Comparison of ENCODE assay signal across 19 cellular contexts in genomic region chr5:39486361-39486760, GRCh38.
"Had no signal": no experiment of that assay in that cellular context is flagged by ENCODE, and none has a peak within 500 bp of the region (broad histone marks: within the 10 kb centered on the region; RNA-seq: fewer than 3 reads in every experiment).

No MANE protein-coding gene starts in this region.

- H3K4me1 ChIP-seq: tibial nerve had no signal

- H3K27me3 ChIP-seq: esophagus squamous epithelium, gastroesophageal sphincter, hepatocyte, ovary, tibial nerve had no signal

- DNase-seq: cerebellar nuclear complex; dermis blood vessel endothelial cell; esophagus squamous epithelium; foreskin fibroblast; kidney; left cardiac atrium; mammary epithelial cell; mucosa of descending colon; naive thymus-derived CD8-positive, alpha-beta T cell; ovary; right cardiac atrium; stimulated activated CD4-positive, alpha-beta T cell treated with anti-CD3 and anti-CD28 coated beads, Interleukin-4, amount 100 ng/mL, for 1 hour; stimulated activated CD8-positive, alpha-beta memory T cell treated with anti-CD3 and anti-CD28 coated beads, Interleukin-4, amount 100 ng/mL, for 48 hours had no signal

- H3K4me3 Mint-ChIP-seq: naive thymus-derived CD8-positive, alpha-beta T cell; neural crest cell; stimulated activated effector memory CD8-positive, alpha-beta T cell treated with anti-CD3 and anti-CD28 coated beads, Interleukin-12 subunit alpha, Interleukin-12 subunit beta, amount 100 ng/mL, for 72 hours; stimulated activated naive CD8-positive, alpha-beta T cell treated with anti-CD3 and anti-CD28 coated beads, Interleukin-15, Interleukin-2, amounts not matched to agents 100 ng/mL and 50 ng/mL, for 24 hours had no signal

- H3K4me2 ChIP-seq: hepatocyte had no signal

- ATAC-seq: gastroesophageal sphincter; left cardiac atrium; mucosa of descending colon; naive thymus-derived CD8-positive, alpha-beta T cell; right cardiac atrium; stimulated activated effector memory CD8-positive, alpha-beta T cell treated with anti-CD3 and anti-CD28 coated beads, Interleukin-12 subunit alpha, Interleukin-12 subunit beta, amount 100 ng/mL, for 72 hours had no signal

- H2AFZ ChIP-seq: hepatocyte had no signal

- H3K4me3 ChIP-seq: esophagus squamous epithelium, gastroesophageal sphincter, hepatocyte, mucosa of descending colon, ovary, tibial nerve had no signal

- H3K36me3 ChIP-seq: esophagus squamous epithelium, gastroesophageal sphincter, ovary, tibial nerve had no signal

- H3K4me1 Mint-ChIP-seq: naive thymus-derived CD8-positive, alpha-beta T cell; stimulated activated effector memory CD8-positive, alpha-beta T cell treated with anti-CD3 and anti-CD28 coated beads, Interleukin-12 subunit alpha, Interleukin-12 subunit beta, amount 100 ng/mL, for 72 hours had no signal

- H3K9me3 ChIP-seq: esophagus squamous epithelium, ovary had no signal

- H3K27ac ChIP-seq: esophagus squamous epithelium, gastroesophageal sphincter, hepatocyte, ovary, tibial nerve had no signal

- H3K36me3 Mint-ChIP-seq: stimulated activated effector memory CD8-positive, alpha-beta T cell treated with anti-CD3 and anti-CD28 coated beads, Interleukin-12 subunit alpha, Interleukin-12 subunit beta, amount 100 ng/mL, for 72 hours had no signal

- H3K27ac Mint-ChIP-seq: naive thymus-derived CD8-positive, alpha-beta T cell; stimulated activated effector memory CD8-positive, alpha-beta T cell treated with anti-CD3 and anti-CD28 coated beads, Interleukin-12 subunit alpha, Interleukin-12 subunit beta, amount 100 ng/mL, for 72 hours; stimulated activated naive CD8-positive, alpha-beta T cell treated with anti-CD3 and anti-CD28 coated beads, Interleukin-15, Interleukin-2, amounts not matched to agents 100 ng/mL and 50 ng/mL, for 24 hours had no signal
